In genomic region chr10:79248341-79248931, GRCh38 we compare ENCODE assay signal across 9 cellular contexts.
DNase-seq lines count a peak whose midpoint lies in the region; ATAC-seq lines count a peak whose summit lies in the region.
"Had no signal": no experiment of that assay in that cellular context is flagged by ENCODE, and none has a peak within 500 bp of the region (broad histone marks: within the 10 kb centered on the region; RNA-seq: fewer than 3 reads in every experiment).

No MANE protein-coding gene starts in this region.

- no peaks in the 10 kb centered on the region for H3K9me3 Mint-ChIP-seq in activated T-cell treated with anti-CD3 and anti-CD28 coated beads, Interleukin-2, amount 50 U/mL, for 72 hours

- H3K4me3 Mint-ChIP-seq in activated T-cell treated with anti-CD3 and anti-CD28 coated beads, Interleukin-2, amount 50 U/mL, for 72 hours = peak overlapping the region; percentile 75 to 80

- in situ Hi-C loops in G401 (cut with HindIII; ENCODE audit: low sequenced_read_pairs) = no loop called here

- H3K27me3 Mint-ChIP-seq in activated T-cell treated with anti-CD3 and anti-CD28 coated beads, Interleukin-2, amount 50 U/mL, for 72 hours (ENCODE audit: low read depth) = no peaks in the 10 kb centered on the region

- DNase-seq in activated T-cell treated with anti-CD3 and anti-CD28 coated beads, Interleukin-2, amount 50 U/mL, for 72 hours = no peak
- no peak for DNase-seq in activated T-cell treated with anti-CD3 and anti-CD28 coated beads for 4 hours
- peak; percentile 91 for DNase-seq in brain pericyte (ENCODE audit: low read depth, low spot score)
- peak; percentile 76 for DNase-seq in mucosa of gallbladder (ENCODE audit: low spot score)
- peak; percentile 72 for DNase-seq in ureter (ENCODE audit: low spot score)
- DNase-seq in NCI-H2227 treated with DMSO at 0.1 percent for 48 hours (lab: John Stamatoyannopoulos, UW) = no peak
- DNase-seq in G401 (ENCODE audit: low spot score) = no peak
- DNase-seq in activated naive CD4-positive, alpha-beta T cell treated with anti-CD3 and anti-CD28 coated beads, Interleukin-2, amount 50 U/mL, for 16 hours = no peak
- DNase-seq: activated CD4-positive, alpha-beta T cell treated with anti-CD3 and anti-CD28 coated beads for 4 hours had no signal

- H3K4me1 Mint-ChIP-seq in activated T-cell treated with anti-CD3 and anti-CD28 coated beads, Interleukin-2, amount 50 U/mL, for 72 hours (ENCODE audit: low read depth) = peaks cover 82% of the 10 kb centered on the region

- peaks cover 0 to 3% of the 10 kb centered on the region in 2 donors for H3K36me3 Mint-ChIP-seq in activated T-cell treated with anti-CD3 and anti-CD28 coated beads, Interleukin-2, amount 50 U/mL, for 72 hours (ENCODE audit: insufficient read depth in 2 of 2)

- peak overlapping the region; percentile 90 for H3K27ac Mint-ChIP-seq in activated T-cell treated with anti-CD3 and anti-CD28 coated beads, Interleukin-2, amount 50 U/mL, for 72 hours

- no peak for ATAC-seq in activated T-cell treated with anti-CD3 and anti-CD28 coated beads, Interleukin-2, amount 50 U/mL, for 72 hours (replicated peaks in 1 of 2)

Comparison
In these comparisons a context has a peak if more than half of its experiments do, and no peak if none do; other contexts are left out.
1. DNase-seq: peak in brain pericyte (single experiment), mucosa of gallbladder (single experiment) and ureter (single experiment); none in activated T-cell treated with anti-CD3 and anti-CD28 coated beads, Interleukin-2, amount 50 U/mL, for 72 hours (0 of 2), activated T-cell treated with anti-CD3 and anti-CD28 coated beads for 4 hours (single experiment), NCI-H2227 treated with DMSO at 0.1 percent for 48 hours (single experiment), G401 (single experiment) and activated naive CD4-positive, alpha-beta T cell treated with anti-CD3 and anti-CD28 coated beads, Interleukin-2, amount 50 U/mL, for 16 hours (single experiment).